Comparison of ENCODE assay signal across 19 cellular contexts in genomic region chr17:48960834-48961515, GRCh38. TPM values are rescaled to one million over a fixed set of nuclear protein-coding genes. Genes with fewer than 3 reads are reported as not detected.
A peak's percentile ranks its signal among the peaks of the same experiment; 100 is the strongest.
DNase-seq lines count a peak whose midpoint lies in the region; TF ChIP-seq lines count a peak whose summit lies in the region.
"Had no signal": no experiment of that assay in that cellular context is flagged by ENCODE, and none has a peak within 500 bp of the region (broad histone marks: within the 10 kb centered on the region; RNA-seq: fewer than 3 reads in every experiment).

No MANE protein-coding gene starts in this region.

- peak overlapping the region; percentile 44 for H2BK120ac ChIP-seq in trophoblast cell (ENCODE audit: insufficient read depth, low read length, poor library complexity)

- H3K9ac ChIP-seq in fibroblast of lung (ENCODE audit: insufficient read depth, low read length), result no peak overlapping the region
- no peak overlapping the region for H3K9ac ChIP-seq in trophoblast cell (ENCODE audit: low read length)
- no peak overlapping the region for H3K9ac ChIP-seq in Karpas-422 (ENCODE audit: low read length)
- H3K9ac ChIP-seq: KMS-11 had no signal

- H3K79me2 ChIP-seq in PC-9 (ENCODE audit: low read depth) (no peaks in the 10 kb centered on the region), fibroblast of lung (ENCODE audit: control insufficient read depth, insufficient read depth, low read length) (no peaks in the 10 kb centered on the region), trophoblast cell (ENCODE audit: control insufficient read depth, insufficient read depth, low read length, poor library complexity) (no peaks in the 10 kb centered on the region), Karpas-422 (ENCODE audit: low read length) (no peaks in the 10 kb centered on the region)

- no peak overlapping the region for H3K4me3 ChIP-seq in H7 (ENCODE audit: insufficient read depth, low read depth, low read length)
- no peak overlapping the region for H3K4me3 ChIP-seq in PC-9
- peak overlapping the region in 1 of 4 experiments; percentile 7 for H3K4me3 ChIP-seq in fibroblast of lung (replicated peaks in 1 of 4; ENCODE audit: control extremely low read depth in 1 of 4, insufficient read depth in 1 of 4, low read depth in 3 of 4, low read length in 4 of 4)
- no peak overlapping the region for H3K4me3 ChIP-seq in trophoblast cell (ENCODE audit: low read depth, low read length)
- no peak overlapping the region for H3K4me3 ChIP-seq in Karpas-422 (ENCODE audit: low read length)

- H4K8ac ChIP-seq in trophoblast cell (ENCODE audit: low read depth, low read length), result peak overlapping the region; percentile 78

- DNase-seq in H7, result peak; percentile 72
- DNase-seq in PC-9, result no peak
- no peak for DNase-seq in fibroblast of lung (ENCODE audit: low read depth in 2 of 2)
- DNase-seq in trophoblast cell, result no peak
- no peak for DNase-seq in stimulated activated naive CD4-positive, alpha-beta T cell (lab: John Stamatoyannopoulos, UW)
- no peak for DNase-seq in Karpas-422
- DNase-seq in effector CD4-positive, alpha-beta T cell, result no peak
- DNase-seq: activated CD4-positive, alpha-beta memory T cell treated with anti-CD3 and anti-CD28 coated beads, Interleukin-2, amount 10 ng/mL, durations not matched to agents 7 days and 5 days; anterior cingulate cortex; midbrain; NCI-H146; stimulated activated CD4-positive, alpha-beta T cell treated with anti-CD3 and anti-CD28 coated beads, Interleukin-4, amount 100 ng/mL, for 24 hours; T1000 had no signal

- H2BK5ac ChIP-seq in trophoblast cell (ENCODE audit: low read depth, low read length, poor library complexity), result peak overlapping the region; percentile 12

- H2AFZ ChIP-seq in PC-9 (no peak overlapping the region), fibroblast of lung (ENCODE audit: low read length) (peak overlapping the region; percentile 83), trophoblast cell (ENCODE audit: insufficient read depth, low read length, poor library complexity) (peak overlapping the region; percentile 23), Karpas-422 (ENCODE audit: low read length) (no peak overlapping the region)

- no peaks in the 10 kb centered on the region for H3K9me2 ChIP-seq in PC-9 (ENCODE audit: insufficient read depth)
- no peaks in the 10 kb centered on the region for H3K9me2 ChIP-seq in Karpas-422 (replicated peaks; ENCODE audit: insufficient read depth, low read length)

- H3K9me3 ChIP-seq in PC-9 (ENCODE audit: insufficient read depth, low read depth), result no peaks in the 10 kb centered on the region
- no peaks in the 10 kb centered on the region for H3K9me3 ChIP-seq in fibroblast of lung (ENCODE audit: control insufficient read depth, insufficient read depth, low read depth, low read length)
- no peaks in the 10 kb centered on the region for H3K9me3 ChIP-seq in trophoblast cell (ENCODE audit: insufficient read depth, low read depth, low read length)
- H3K9me3 ChIP-seq in Karpas-422 (ENCODE audit: low read length), result no peaks in the 10 kb centered on the region

- POLR2A ChIA-PET in PC-9 (lab: Charles Lee; ENCODE audit: unreplicated experiment), result interaction anchor here (0.6 kb wide), 2 partner anchors 11 to 386 kb away, joined by 4 to 5 read pairs; no protein-coding TSS in a partner anchor

- H3F3A ChIP-seq in PC-9 (ENCODE audit: insufficient read depth, low read depth), result peaks cover 11% of the 10 kb centered on the region; the same call in 1 of the 2 replicates

- no peak overlapping the region for H3K23ac ChIP-seq in trophoblast cell (ENCODE audit: low read length)

- no peaks in the 10 kb centered on the region for H4K20me1 ChIP-seq in PC-9 (ENCODE audit: insufficient read depth)
- H4K20me1 ChIP-seq in fibroblast of lung (ENCODE audit: control insufficient read depth, extremely low read depth, insufficient read depth, low read length), result no peaks in the 10 kb centered on the region
- no peaks in the 10 kb centered on the region for H4K20me1 ChIP-seq in Karpas-422 (ENCODE audit: insufficient read depth, low read depth, low read length)

- H2BK12ac ChIP-seq in trophoblast cell (ENCODE audit: low read length), result peak overlapping the region; percentile 69

- intact Hi-C loops in PC-9 (cut with micrococcal nuclease; ENCODE audit: unreplicated experiment), result no loop called here

- H4K91ac ChIP-seq in trophoblast cell (ENCODE audit: low read depth, low read length), result peak overlapping the region; percentile 88

- H2AK5ac ChIP-seq in trophoblast cell (ENCODE audit: low read length), result peak overlapping the region; percentile 48

- peaks cover 18% of the 10 kb centered on the region for H3K4me1 ChIP-seq in PC-9 (replicated peaks; ENCODE audit: insufficient read depth)
- H3K4me1 ChIP-seq in fibroblast of lung (ENCODE audit: control insufficient read depth, extremely low read depth, insufficient read depth, low read length), result peaks cover 14% of the 10 kb centered on the region
- H3K4me1 ChIP-seq in trophoblast cell (ENCODE audit: control insufficient read depth in 1 of 2, insufficient read depth in 2 of 2, low read length in 2 of 2), result peaks cover 18 to 19% of the 10 kb centered on the region in 2 experiments
- no peaks in the 10 kb centered on the region for H3K4me1 ChIP-seq in Karpas-422 (ENCODE audit: low read length)

- H3K4me2 ChIP-seq in PC-9 (peak overlapping the region; percentile 69), fibroblast of lung (ENCODE audit: extremely low read depth, insufficient read depth, low read length) (peak overlapping the region; percentile 87), trophoblast cell (ENCODE audit: low read length) (no peak overlapping the region), Karpas-422 (ENCODE audit: low read depth, low read length, poor library complexity, severe bottlenecking) (no peak overlapping the region)
- H3K4me2 ChIP-seq: KMS-11 had no signal

- BruUV-seq in PC-9 (replicated peaks; lab: Mats Ljungman, UMichigan), result no TSS peak

- CTCF ChIA-PET in PC-9 (lab: Charles Lee), result interaction anchor here (0.5 to 0.6 kb wide), 2 partner anchors 36 to 52 kb away, joined by 3 to 14 read pairs; partner anchors contain the start of gene IGF2BP1

- TF ChIP-seq CTCF in PC-9 (conservative IDR thresholded peaks at IDR 0.05) (no peak), fibroblast of lung (conservative IDR thresholded peaks at IDR 0.05 in 1 of 2, IDR thresholded peaks at IDR 0.05 in 1 of 2; ENCODE audit: low read depth in 1 of 2, low read length in 2 of 2) (no peak)

- H3K27ac ChIP-seq in PC-9 (no peak overlapping the region), fibroblast of lung (ENCODE audit: insufficient read depth, low read length) (no peak overlapping the region), trophoblast cell (ENCODE audit: low read depth, low read length) (no peak overlapping the region), Karpas-422 (ENCODE audit: low read length) (no peak overlapping the region)
- H3K27ac ChIP-seq: KMS-11 had no signal

- H3K36me3 ChIP-seq in H7 (replicated peaks; ENCODE audit: control insufficient read depth, insufficient read depth, low read length), result no peaks in the 10 kb centered on the region
- H3K36me3 ChIP-seq in PC-9 (ENCODE audit: low read depth), result no peaks in the 10 kb centered on the region
- H3K36me3 ChIP-seq in fibroblast of lung (ENCODE audit: control insufficient read depth, insufficient read depth, low read length), result no peaks in the 10 kb centered on the region
- no peaks in the 10 kb centered on the region for H3K36me3 ChIP-seq in trophoblast cell (ENCODE audit: control insufficient read depth in 1 of 2, insufficient read depth in 2 of 2, low read length in 2 of 2)
- H3K36me3 ChIP-seq in Karpas-422 (ENCODE audit: insufficient read depth, low read length), result no peaks in the 10 kb centered on the region

- H3K27me3 ChIP-seq in H7 (ENCODE audit: control insufficient read depth, insufficient read depth, low read length) (no peaks in the 10 kb centered on the region), PC-9 (ENCODE audit: insufficient read depth, low read depth) (no peaks in the 10 kb centered on the region), fibroblast of lung (ENCODE audit: control insufficient read depth, insufficient read depth, low read length) (no peaks in the 10 kb centered on the region), trophoblast cell (ENCODE audit: insufficient read depth, low read length) (no peaks in the 10 kb centered on the region), Karpas-422 (ENCODE audit: low read length) (no peaks in the 10 kb centered on the region)

- peak overlapping the region; percentile 12 for H4K12ac ChIP-seq in trophoblast cell (ENCODE audit: low read depth, low read length)

- no CpG with 5 or more reads among the region's 11 CpGs for WGBS in trophoblast cell (ENCODE audit: extremely low coverage, insufficient coverage, insufficient read length)

- H3K14ac ChIP-seq in trophoblast cell (ENCODE audit: low read length), result peak overlapping the region; percentile 61

- H3K18ac ChIP-seq in trophoblast cell (ENCODE audit: low read length), result peak overlapping the region; percentile 35

- H3K4ac ChIP-seq in trophoblast cell (ENCODE audit: low read depth, low read length), result peak overlapping the region; percentile 48

- peaks cover 14% of the 10 kb centered on the region for H3K79me1 ChIP-seq in trophoblast cell (ENCODE audit: low read length)

RNA-seq across cellular contexts. Expression of gene GIP, which starts 7.4 kb away (rescaled TPM):
- 0.52 and 2.1 TPM in 2 replicates for total RNA-seq in H7 (2014; rRNA removed; shearing (Covaris generic))
- total RNA-seq in PC-9 (2021) (not detected in 2 replicates), fibroblast of lung (not detected in 2 replicates)
- 0.12 TPM in 1 of 2 replicates, not detected in the other for polyA plus RNA-seq in fibroblast of lung
- polyA plus RNA-seq in fibroblast of lung (2012), result 0.40 and 0.41 TPM in 2 replicates
- polyA minus RNA-seq in fibroblast of lung (ENCODE audit: low replicate concordance), result not detected in 2 replicates
- polyA plus RNA-seq in trophoblast cell (2013), result 0.52 and 1.00 TPM in 2 replicates
- not detected in 2 replicates for total RNA-seq in Karpas-422 (2014; rRNA removed; shearing (Covaris generic); ENCODE audit: low replicate concordance)
- total RNA-seq: activated CD4-positive, alpha-beta memory T cell treated with anti-CD3 and anti-CD28 coated beads, Interleukin-2, amount 10 ng/mL, durations not matched to agents 7 days and 5 days; activated T-helper 2 cell treated with anti-CD3 and anti-CD28 coated beads, Interferon-gamma antibody, Interleukin-2, Interleukin-4, amounts not matched to agents 10 μg/mL and 5 μg/mL and 100 μg/mL, durations not matched to agents 14 hours and 24 hours and 36 hours; NCI-H460; renal cortical epithelial cell; Right ventricle myocardium inferior; urinary bladder had no signal
- polyA plus RNA-seq: urinary bladder had no signal

RNA-seq across cellular contexts. Expression of gene SNF8, which starts 16.3 kb away (rescaled TPM):
- total RNA-seq in H7 (2014; rRNA removed; shearing (Covaris generic)), result 62.3 and 98.0 TPM in 2 replicates
- total RNA-seq in PC-9 (2021), result 103 and 118 TPM in 2 replicates
- total RNA-seq in fibroblast of lung, result 84.2 and 85.5 TPM in 2 replicates
- 109 and 139 TPM in 2 replicates for polyA plus RNA-seq in fibroblast of lung
- 125 and 189 TPM in 2 replicates for polyA plus RNA-seq in fibroblast of lung (2012)
- 40.3 and 129 TPM in 2 replicates for polyA minus RNA-seq in fibroblast of lung (ENCODE audit: low replicate concordance)
- 91.5 and 92.2 TPM in 2 replicates for polyA plus RNA-seq in trophoblast cell (2013)
- total RNA-seq in Karpas-422 (2014; rRNA removed; shearing (Covaris generic); ENCODE audit: low replicate concordance), result 56.0 and 165 TPM in 2 replicates

RNA-seq across cellular contexts. Expression of gene IGF2BP1, which starts 36.2 kb away (rescaled TPM):
- total RNA-seq in H7 (2014; rRNA removed; shearing (Covaris generic)), result 105 and 124 TPM in 2 replicates
- 56.5 and 57.4 TPM in 2 replicates for total RNA-seq in PC-9 (2021)
- total RNA-seq in fibroblast of lung, result under 0.01 TPM in 2 replicates
- 1.1 and 1.4 TPM in 2 replicates for polyA plus RNA-seq in fibroblast of lung
- polyA plus RNA-seq in fibroblast of lung (2012), result 1.6 and 1.9 TPM in 2 replicates
- 1.8 and 2.5 TPM in 2 replicates for polyA minus RNA-seq in fibroblast of lung (ENCODE audit: low replicate concordance)
- polyA plus RNA-seq in trophoblast cell (2013), result 159 and 165 TPM in 2 replicates
- not detected in 2 replicates for total RNA-seq in Karpas-422 (2014; rRNA removed; shearing (Covaris generic); ENCODE audit: low replicate concordance)
- total RNA-seq: activated CD4-positive, alpha-beta memory T cell treated with anti-CD3 and anti-CD28 coated beads, Interleukin-2, amount 10 ng/mL, durations not matched to agents 7 days and 5 days; Right ventricle myocardium inferior had no signal

RNA-seq across cellular contexts. Expression of gene UBE2Z, which starts 52.8 kb away (rescaled TPM):
- 65.4 and 67.2 TPM in 2 replicates for total RNA-seq in H7 (2014; rRNA removed; shearing (Covaris generic))
- total RNA-seq in PC-9 (2021) (99.4 and 100.0 TPM in 2 replicates), fibroblast of lung (46.7 and 55.2 TPM in 2 replicates)
- polyA plus RNA-seq in fibroblast of lung, result 141 and 152 TPM in 2 replicates
- 85.0 and 91.1 TPM in 2 replicates for polyA plus RNA-seq in fibroblast of lung (2012)
- 134 and 140 TPM in 2 replicates for polyA minus RNA-seq in fibroblast of lung (ENCODE audit: low replicate concordance)
- 60.3 and 60.7 TPM in 2 replicates for polyA plus RNA-seq in trophoblast cell (2013)
- 43.8 and 47.1 TPM in 2 replicates for total RNA-seq in Karpas-422 (2014; rRNA removed; shearing (Covaris generic); ENCODE audit: low replicate concordance)

Comparison
In these comparisons a context has a peak if more than half of its experiments do, and no peak if none do; other contexts are left out.
1. H2AFZ ChIP-seq: peak in fibroblast of lung (single experiment) and trophoblast cell (single experiment); none in PC-9 (single experiment) and Karpas-422 (single experiment).
2. H3K4me2 ChIP-seq: peak in PC-9 (single experiment) and fibroblast of lung (single experiment); none in trophoblast cell (single experiment) and Karpas-422 (single experiment).
3. RNA of gene IGF2BP1, which starts 36.2 kb away (total RNA-seq): 105 to 124 TPM in H7 and 56.5 to 57.4 TPM in PC-9; under 0.01 TPM in fibroblast of lung and not detected in Karpas-422; every median in the first group is over 10 times any median in the second.